In the genomic region with DNA sequence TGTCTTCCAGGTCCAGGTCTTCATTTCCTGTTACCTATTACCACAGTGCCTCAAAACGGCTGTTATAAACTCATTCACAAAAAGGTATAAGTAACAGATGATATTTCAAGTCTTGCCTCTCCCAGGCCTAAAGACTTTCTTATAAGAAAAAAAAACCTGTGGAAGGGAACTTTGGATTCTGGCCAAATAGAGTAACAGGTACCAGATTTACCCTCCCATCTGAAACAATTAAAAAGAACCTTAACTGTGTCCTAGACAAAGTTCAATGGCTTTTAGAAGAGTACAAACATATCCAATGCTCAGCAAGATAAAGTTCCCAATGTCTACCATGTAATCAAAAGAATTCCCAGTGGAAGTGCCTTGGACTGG, we compare ENCODE assay signal across 22 cellular contexts. TPM values are rescaled to one million over a fixed set of nuclear protein-coding genes. Genes with fewer than 3 reads are reported as not detected.
DNase-seq lines count a peak whose midpoint lies in the region; ATAC-seq and TF ChIP-seq lines count a peak whose summit lies in the region.
"Had no signal": no experiment of that assay in that cellular context is flagged by ENCODE, and none has a peak within 500 bp of the region (broad histone marks: within the 10 kb centered on the region; RNA-seq: fewer than 3 reads in every experiment).

No MANE protein-coding gene starts in this region.

- H3K9me3 Mint-ChIP-seq in activated CD8-positive, alpha-beta memory T cell treated with anti-CD3 and anti-CD28 coated beads, Interleukin-2, amount 10 ng/mL, durations not matched to agents 7 days and 5 days (ENCODE audit: low read depth): no peaks in the 10 kb centered on the region
- no peaks in the 10 kb centered on the region for H3K9me3 Mint-ChIP-seq in stimulated activated naive B cell treated with anti-CD40 and anti-IgM and Interleukin-4, amounts not matched to agents 10 μg/mL and 1 μg/mL and 100 μg/mL, for 72 hours
- H3K9me3 Mint-ChIP-seq: activated naive CD4-positive, alpha-beta T cell treated with anti-CD3 and anti-CD28 coated beads for 36 hours; GM23338; T-cell had no signal

- H4K20me1 ChIP-seq in hepatocyte (ENCODE audit: insufficient read depth, poor library complexity, severe bottlenecking): no peaks in the 10 kb centered on the region
- H4K20me1 ChIP-seq: BLaER1 treated with 17β-estradiol and CSF1 and Interleukin-3, amounts not matched to agents 10 nM and 100 nM had no signal

- no peak overlapping the region for H3K4me3 Mint-ChIP-seq in activated CD8-positive, alpha-beta memory T cell treated with anti-CD3 and anti-CD28 coated beads, Interleukin-2, amount 10 ng/mL, durations not matched to agents 7 days and 5 days
- H3K4me3 Mint-ChIP-seq in stimulated activated naive B cell treated with anti-CD40 and anti-IgM and Interleukin-4, amounts not matched to agents 10 μg/mL and 1 μg/mL and 100 μg/mL, for 72 hours: no peak overlapping the region
- H3K4me3 Mint-ChIP-seq: activated naive CD4-positive, alpha-beta T cell treated with anti-CD3 and anti-CD28 coated beads for 36 hours; GM23338 had no signal

- H2AFZ ChIP-seq in hepatocyte: no peak overlapping the region

- in situ Hi-C loops in Panc1 (cut with HindIII; ENCODE audit: low pct_unique_long_range_greater_than_20kb, low sequenced_read_pairs): no loop called here

- intact Hi-C loops in Panc1 (cut with micrococcal nuclease; ENCODE audit: unreplicated experiment): no loop called here

- ATAC-seq in activated CD8-positive, alpha-beta memory T cell treated with anti-CD3 and anti-CD28 coated beads, Interleukin-2, amount 10 ng/mL, durations not matched to agents 7 days and 5 days: no peak
- ATAC-seq in Panc1 (no peak), GM18519 (IDR thresholded peaks at IDR 0.05; ENCODE audit: low FRiP score, unreplicated experiment) (no peak)
- ATAC-seq in stimulated activated naive B cell treated with anti-CD40 and anti-IgM and Interleukin-4, amounts not matched to agents 10 μg/mL and 1 μg/mL and 100 μg/mL, for 72 hours (replicated peaks): no peak
- ATAC-seq: lower lobe of right lung, upper lobe of right lung had no signal

- H3K9me2 ChIP-seq in hepatocyte (replicated peaks; ENCODE audit: insufficient read depth): no peaks in the 10 kb centered on the region

- H3K4me3 ChIP-seq in Panc1 (ENCODE audit: low read depth in 2 of 2, low read length in 2 of 2): no peak overlapping the region
- no peak overlapping the region for H3K4me3 ChIP-seq in hepatocyte
- H3K4me3 ChIP-seq in BE2C (ENCODE audit: low read depth, low read length): no peak overlapping the region
- H3K4me3 ChIP-seq: BLaER1 treated with 17β-estradiol and CSF1 and Interleukin-3, amounts not matched to agents 10 nM and 100 nM; cardiac muscle cell; GM23338; lower lobe of right lung; psoas muscle; SJSA1; upper lobe of right lung had no signal

- no peak for DNase-seq in activated CD8-positive, alpha-beta memory T cell treated with anti-CD3 and anti-CD28 coated beads, Interleukin-2, amount 10 ng/mL, durations not matched to agents 7 days and 5 days
- DNase-seq in activated CD8-positive, alpha-beta memory T cell treated with anti-CD3 and anti-CD28 coated beads, Interleukin-2, amount 50 U/mL, for 4 hours: no peak
- DNase-seq in Panc1 (ENCODE audit: low read depth, low spot score) (no peak), hepatocyte (ENCODE audit: low spot score) (no peak), BE2C (no peak), caudate nucleus (lab: John Stamatoyannopoulos, UW) (no peak)
- no peak for DNase-seq in stimulated activated naive B cell treated with anti-CD40 and anti-IgM and Interleukin-4, amounts not matched to agents 10 μg/mL and 1 μg/mL and 100 μg/mL, for 72 hours
- DNase-seq: aorta, Calu3, lower lobe of right lung, NCI-H1436 treated with DMSO at 0.1 percent for 48 hours, NCI-H510A treated with DMSO at 0.1 percent for 48 hours, nucleus accumbens, psoas muscle, upper lobe of right lung had no signal

- H3K27ac ChIP-seq in Panc1 (ENCODE audit: low read length) (peak overlapping the region; percentile 54; the same call in 1 of the 2 replicates), hepatocyte (peak overlapping the region; percentile 8), caudate nucleus (ENCODE audit: low read depth, low read length) (no peak overlapping the region)
- H3K27ac ChIP-seq: BLaER1 treated with 17β-estradiol and CSF1 and Interleukin-3, amounts not matched to agents 10 nM and 100 nM; cardiac muscle cell; lower lobe of right lung; psoas muscle; SJSA1; upper lobe of right lung had no signal

- TF ChIP-seq CTCF in Panc1 (IDR thresholded peaks at IDR 0.05) (no peak), hepatocyte (IDR thresholded peaks at IDR 0.05; ENCODE audit: poor library complexity) (no peak), BE2C (IDR thresholded peaks at IDR 0.05; ENCODE audit: low read depth, low read length) (no peak)

- H3K27me3 Mint-ChIP-seq in activated CD8-positive, alpha-beta memory T cell treated with anti-CD3 and anti-CD28 coated beads, Interleukin-2, amount 10 ng/mL, durations not matched to agents 7 days and 5 days: no peaks in the 10 kb centered on the region
- no peaks in the 10 kb centered on the region for H3K27me3 Mint-ChIP-seq in stimulated activated naive B cell treated with anti-CD40 and anti-IgM and Interleukin-4, amounts not matched to agents 10 μg/mL and 1 μg/mL and 100 μg/mL, for 72 hours
- H3K27me3 Mint-ChIP-seq: T-cell had no signal

- H3K36me3 ChIP-seq in Panc1 (ENCODE audit: control insufficient read depth, insufficient read depth, low read length) (no peaks in the 10 kb centered on the region), hepatocyte (replicated peaks; ENCODE audit: insufficient read depth, low read depth) (no peaks in the 10 kb centered on the region), BE2C (no peaks in the 10 kb centered on the region)
- H3K36me3 ChIP-seq: BLaER1 treated with 17β-estradiol and CSF1 and Interleukin-3, amounts not matched to agents 10 nM and 100 nM; cardiac muscle cell; lower lobe of right lung; SJSA1; upper lobe of right lung had no signal

- H3K27ac Mint-ChIP-seq in activated CD8-positive, alpha-beta memory T cell treated with anti-CD3 and anti-CD28 coated beads, Interleukin-2, amount 10 ng/mL, durations not matched to agents 7 days and 5 days: peak overlapping the region; percentile 90
- peak overlapping the region; percentile 20 for H3K27ac Mint-ChIP-seq in stimulated activated naive B cell treated with anti-CD40 and anti-IgM and Interleukin-4, amounts not matched to agents 10 μg/mL and 1 μg/mL and 100 μg/mL, for 72 hours
- H3K27ac Mint-ChIP-seq: GM23338 had no signal

- H3K27me3 ChIP-seq in Panc1 (ENCODE audit: control insufficient read depth, insufficient read depth, low read length): no peaks in the 10 kb centered on the region
- H3K27me3 ChIP-seq in hepatocyte: no peaks in the 10 kb centered on the region
- no peaks in the 10 kb centered on the region for H3K27me3 ChIP-seq in BE2C
- H3K27me3 ChIP-seq: BLaER1 treated with 17β-estradiol and CSF1 and Interleukin-3, amounts not matched to agents 10 nM and 100 nM; SJSA1; upper lobe of right lung had no signal

- peaks cover 78% of the 10 kb centered on the region for H3K4me1 Mint-ChIP-seq in activated CD8-positive, alpha-beta memory T cell treated with anti-CD3 and anti-CD28 coated beads, Interleukin-2, amount 10 ng/mL, durations not matched to agents 7 days and 5 days
- H3K4me1 Mint-ChIP-seq in stimulated activated naive B cell treated with anti-CD40 and anti-IgM and Interleukin-4, amounts not matched to agents 10 μg/mL and 1 μg/mL and 100 μg/mL, for 72 hours: peaks cover 34 to 54% of the 10 kb centered on the region in 2 donors

- H3K9me3 ChIP-seq in Panc1 (ENCODE audit: control insufficient read depth, insufficient read depth, low read depth, low read length): no peaks in the 10 kb centered on the region
- no peaks in the 10 kb centered on the region for H3K9me3 ChIP-seq in hepatocyte (ENCODE audit: low read depth)
- H3K9me3 ChIP-seq in BE2C: no peaks in the 10 kb centered on the region
- H3K9me3 ChIP-seq: BLaER1 treated with 17β-estradiol and CSF1 and Interleukin-3, amounts not matched to agents 10 nM and 100 nM; lower lobe of right lung; psoas muscle; SJSA1; upper lobe of right lung had no signal

- H3K36me3 Mint-ChIP-seq in activated CD8-positive, alpha-beta memory T cell treated with anti-CD3 and anti-CD28 coated beads, Interleukin-2, amount 10 ng/mL, durations not matched to agents 7 days and 5 days: peaks cover 2% of the 10 kb centered on the region
- H3K36me3 Mint-ChIP-seq in stimulated activated naive B cell treated with anti-CD40 and anti-IgM and Interleukin-4, amounts not matched to agents 10 μg/mL and 1 μg/mL and 100 μg/mL, for 72 hours: no peaks in the 10 kb centered on the region
- H3K36me3 Mint-ChIP-seq: T-cell had no signal

- WGBS in hepatocyte (ENCODE audit: low lambda C conversion rate, missing lambda C conversion rate): 92% methylated on average over 1 of the region's 1 CpG

- peaks cover 8% of the 10 kb centered on the region for H3K4me1 ChIP-seq in Panc1 (ENCODE audit: control insufficient read depth, insufficient read depth, low read length)
- peaks cover 2% of the 10 kb centered on the region for H3K4me1 ChIP-seq in hepatocyte (ENCODE audit: insufficient read depth)
- H3K4me1 ChIP-seq in BE2C: no peaks in the 10 kb centered on the region
- H3K4me1 ChIP-seq: lower lobe of right lung, psoas muscle, upper lobe of right lung had no signal

- H3K4me2 ChIP-seq in hepatocyte: no peak overlapping the region
- H3K4me2 ChIP-seq: BLaER1 treated with 17β-estradiol and CSF1 and Interleukin-3, amounts not matched to agents 10 nM and 100 nM; GM23338 had no signal

- BruUV-seq in Panc1 (replicated peaks; lab: Mats Ljungman, UMichigan): no TSS peak

- no peaks in the 10 kb centered on the region for H3K79me2 ChIP-seq in hepatocyte

- CTCF ChIA-PET in activated CD8-positive, alpha-beta memory T cell treated with anti-CD3 and anti-CD28 coated beads, Interleukin-2, amount 10 ng/mL, durations not matched to agents 7 days and 5 days (lab: Charles Lee): interaction anchor here (0.6 to 5.4 kb wide), 7 partner anchors 10 to 290 kb away, joined by 3 to 58 read pairs (median 4); no protein-coding TSS in a partner anchor
- CTCF ChIA-PET in Panc1 (lab: Charles Lee): no interaction called here

- POLR2A ChIA-PET in Panc1 (lab: Charles Lee): interaction anchor here (0.6 to 0.7 kb wide), 2 partner anchors 11 to 162 kb away, joined by 3 read pairs; no protein-coding TSS in a partner anchor

RNA-seq across cellular contexts. Expression of a gene that starts 22.6 kb away (rescaled TPM):
- total RNA-seq in activated CD8-positive, alpha-beta memory T cell treated with anti-CD3 and anti-CD28 coated beads, Interleukin-2, amount 10 ng/mL, durations not matched to agents 7 days and 5 days: 100 to 1,000 TPM; 281 to 491 TPM
- total RNA-seq in Panc1 (2021; ENCODE audit: unreplicated experiment) (78.4 TPM), hepatocyte (67.1 and 71.6 TPM in 2 replicates)
- 63.8 TPM for polyA plus RNA-seq in Panc1 (2012; ENCODE audit: insufficient read length)
- 116 and 140 TPM in 2 replicates for polyA plus RNA-seq in hepatocyte
- polyA plus RNA-seq in BE2C (2012; ENCODE audit: insufficient read depth, insufficient read length, low read depth): 21.8 TPM
